10 cellular contexts compared by ENCODE assay signal in genomic region chr10:29691564-29692064, GRCh38. TPM values are rescaled to one million over a fixed set of nuclear protein-coding genes. Genes with fewer than 3 reads are reported as not detected.
DNase-seq lines count a peak whose midpoint lies in the region; ATAC-seq, FAIRE-seq and TF ChIP-seq lines count a peak whose summit lies in the region.
"Had no signal": no experiment of that assay in that cellular context is flagged by ENCODE, and none has a peak within 500 bp of the region (broad histone marks: within the 10 kb centered on the region; RNA-seq: fewer than 3 reads in every experiment).

No MANE protein-coding gene starts in this region.

- H4K20me1 ChIP-seq in K562 (replicated peaks; ENCODE audit: control insufficient read depth, insufficient read depth, low read length) = no peaks in the 10 kb centered on the region

- BruUV-seq in K562 (replicated peaks; lab: Mats Ljungman, UMichigan) = no TSS peak

- H3K4me3 ChIP-seq in K562 = no peak overlapping the region
- H3K4me3 ChIP-seq in thoracic aorta = peak overlapping the region; percentile 37

- H3K9me3 ChIP-seq in K562 (replicated peaks; ENCODE audit: control insufficient read depth, insufficient read depth, low read depth, low read length) (no peaks in the 10 kb centered on the region), thoracic aorta (no peaks in the 10 kb centered on the region)

- DNase-seq in HFFc6 = peak; percentile 21
- no peak for DNase-seq in K562 (ENCODE audit: extremely low read depth in 1 of 4, low spot score in 3 of 4)
- DNase-seq in iris pigment epithelial cell (ENCODE audit: low read depth) = peak; percentile 63
- no peak for DNase-seq in thoracic aorta (ENCODE audit: low spot score)
- DNase-seq in SIG-M5 treated with dmso at 0.1 percent for 504 hours (lab: John Stamatoyannopoulos, UW; ENCODE audit: unreplicated experiment) = no peak
- DNase-seq: NCI-H2081 treated with DMSO at 0.1 percent for 48 hours had no signal

- POLR2A ChIA-PET in K562 (lab: Yijun Ruan, JAX) = interaction anchor here (0.6 to 1.3 kb wide), 2 partner anchors 13 to 1307 kb away, joined by 3 read pairs; no protein-coding TSS in a partner anchor

- H2AFZ ChIP-seq in K562 (ENCODE audit: low read depth, low read length) = no peak overlapping the region

- no peak overlapping the region for H3K27ac ChIP-seq in K562 (ENCODE audit: extremely low read depth, low read depth, low read length)
- H3K27ac ChIP-seq in thoracic aorta = peak overlapping the region; percentile 77 to 86

- no peak overlapping the region for H3K9ac ChIP-seq in K562 (ENCODE audit: insufficient read depth in 1 of 2, low read depth in 2 of 2, low read length in 2 of 2)

- in situ Hi-C loops in K562 (cut with MboI) = no loop called here

- no peak for TF ChIP-seq RAD21 in K562 (CRISPR knock-in tag; conservative IDR thresholded peaks at IDR 0.05 in 1 of 2, IDR thresholded peaks at IDR 0.05 in 1 of 2)

- H3K9me1 ChIP-seq in K562 (ENCODE audit: control insufficient read depth, insufficient read depth, low read length) = no peaks in the 10 kb centered on the region

- CTCF ChIA-PET in K562 (lab: Yijun Ruan, JAX; ENCODE audit: low intra/inter-chr PET ratio) = no interaction called here

- no peaks in the 10 kb centered on the region for H3K36me3 Mint-ChIP-seq in HFFc6 (ENCODE audit: low read depth)

- intact Hi-C loops in K562 (cut with micrococcal nuclease) = no loop called here

- H3K27me3 Mint-ChIP-seq in HFFc6 (ENCODE audit: insufficient read depth) = peaks cover 12% of the 10 kb centered on the region

- ATAC-seq in K562 (no peak), thoracic aorta (ENCODE audit: insufficient number of reproducible peaks, low FRiP score, low read depth) (peak; percentile 65), GM19452 (IDR thresholded peaks at IDR 0.05; ENCODE audit: unreplicated experiment) (no peak), GM19023 (IDR thresholded peaks at IDR 0.05; ENCODE audit: unreplicated experiment) (no peak), HG02938 (IDR thresholded peaks at IDR 0.05; ENCODE audit: unreplicated experiment) (no peak)

- no peak for TF ChIP-seq POLR2A in K562 (conservative IDR thresholded peaks at IDR 0.05)

- 0% methylated on average over 5 of the region's 5 CpGs for WGBS in K562 (ENCODE audit: insufficient coverage, low coverage, missing lambda C conversion rate)

- no peaks in the 10 kb centered on the region for H3K9me3 Mint-ChIP-seq in HFFc6

- H3K4me1 Mint-ChIP-seq in HFFc6 (ENCODE audit: low read depth) = peaks cover 21% of the 10 kb centered on the region

- no peak overlapping the region for H3K4me3 Mint-ChIP-seq in HFFc6

- TF ChIP-seq EP300 in K562 (IDR thresholded peaks at IDR 0.05; ENCODE audit: low read length) = no peak

- H3K27ac Mint-ChIP-seq in HFFc6 = no peak overlapping the region

- FAIRE-seq in K562 (lab: Jason Lieb, UNC) = no peak
- FAIRE-seq: GM12892 had no signal

- no peaks in the 10 kb centered on the region for H3K79me2 ChIP-seq in K562 (ENCODE audit: control insufficient read depth, insufficient read depth, low read length)

- H3K4me1 ChIP-seq in K562 (replicated peaks in 1 of 2; ENCODE audit: control insufficient read depth in 2 of 2, insufficient read depth in 2 of 2, low read length in 2 of 2) (no peaks in the 10 kb centered on the region), thoracic aorta (ENCODE audit: control insufficient read depth in 1 of 2, low read depth in 2 of 2) (peaks cover 42 to 92% of the 10 kb centered on the region in 2 donors)

- peaks cover 2 to 4% of the 10 kb centered on the region in 2 experiments; a peak in 3 of 5 replicates for H3K27me3 ChIP-seq in K562 (ENCODE audit: control insufficient read depth in 2 of 2, insufficient read depth in 2 of 2, low read length in 2 of 2)
- H3K27me3 ChIP-seq in thoracic aorta (replicated peaks; ENCODE audit: insufficient read depth) = no peaks in the 10 kb centered on the region

- H3K4me2 ChIP-seq in K562 (ENCODE audit: insufficient read depth, low read length) = no peak overlapping the region

- H3K36me3 ChIP-seq in K562 (ENCODE audit: control insufficient read depth, insufficient read depth, low read length) (no peaks in the 10 kb centered on the region), thoracic aorta (no peaks in the 10 kb centered on the region)

- TF ChIP-seq CTCF in HFFc6 (IDR thresholded peaks at IDR 0.05) = no peak
- TF ChIP-seq CTCF in K562 (IDR thresholded peaks at IDR 0.05 in 2 of 3, conservative IDR thresholded peaks at IDR 0.05 in 1 of 3; ENCODE audit: insufficient read depth in 2 of 3, low read depth in 1 of 3, low read length in 3 of 3) = no peak
- TF ChIP-seq CTCF in thoracic aorta (IDR thresholded peaks at IDR 0.05) = no peak

TF ChIP-seq in K562, 482 proteins besides CTCF, POLR2A, EP300 and RAD21:
- TF ChIP-seq MEIS2 (IDR thresholded peaks at IDR 0.05; ENCODE audit: partially characterized antibody) (peak; percentile 28), GABPB2 (CRISPR knock-in tag; conservative IDR thresholded peaks at IDR 0.05) (no peak), ZFP91 (CRISPR knock-in tag; IDR thresholded peaks at IDR 0.05) (no peak)

RNA-seq across cellular contexts. Expression of gene SVIL, which starts 56.8 kb away (rescaled TPM):
- total RNA-seq in HFFc6 (2021; fragmentation: NEBNext Ultra II Directional; extraction: Animal tissue kit (Norgen Biotek cat#: 25700)) = under 1 TPM; 0.22 to 0.89 (median 0.48) TPM
- not detected in 2 replicates for total RNA-seq in K562 (2011; cell fraction: chromatin; rRNA removed; ENCODE audit: low replicate concordance)
- not detected in 2 replicates for total RNA-seq in K562 (2011; cell fraction: nucleolus; rRNA removed)
- not detected in 2 replicates for total RNA-seq in K562 (2011; cell fraction: nucleoplasm; rRNA removed)
- total RNA-seq in K562 (2014; rRNA removed) (0.08 TPM in 1 of 2 replicates, not detected in the other), K562 (2014; rRNA removed; fragmentation: Illumina TruSeq; extraction: Trizol) (not detected in 2 replicates), K562 (2015; rRNA removed; fragmentation: Illumina TruSeq; extraction: Trizol) (under 0.01 TPM in 1 of 2 replicates, not detected in the other), K562 (2021) (0.07 and 0.27 TPM in 2 replicates), thoracic aorta (100 to 1,000 TPM; 349 to 483 TPM)
- polyA plus RNA-seq in K562 (2011; rRNA removed) (0.01 TPM in 1 of 2 replicates, not detected in the other), K562 (2014; fragmentation: Illumina TruSeq; extraction: Trizol) (0.01 TPM in 2 replicates), K562 (2014; fragmentation: Nextera tagmentation; extraction: Ambion mirVana) (under 1 TPM; 0.13 to 0.18 TPM), K562 (2014; rRNA removed) (0.03 TPM in 1 of 2 replicates, not detected in the other)
- 0.01 TPM in 1 of 2 replicates, not detected in the other for polyA plus RNA-seq in K562 (2011; cell fraction: cytosol; rRNA removed)
- not detected in 2 replicates for polyA plus RNA-seq in K562 (2011; cell fraction: nucleus; rRNA removed)
- polyA plus RNA-seq in K562 (2012) = 0.07 and 0.14 TPM in 2 replicates
- polyA minus RNA-seq in K562 (2011; rRNA and poly(A)+ RNA removed) = not detected in 2 replicates
- polyA minus RNA-seq in K562 (2011; cell fraction: cytosol; rRNA and poly(A)+ RNA removed) = 0.27 TPM in 1 of 2 replicates, not detected in the other
- under 0.01 TPM in 1 of 2 replicates, not detected in the other for polyA minus RNA-seq in K562 (2011; cell fraction: nucleus; rRNA and poly(A)+ RNA removed)

Comparison
In these comparisons a context has a peak if more than half of its experiments do, and no peak if none do; other contexts are left out.
1. DNase-seq: peak in HFFc6 (single experiment) and iris pigment epithelial cell (single experiment); none in K562 (0 of 4), thoracic aorta (single experiment) and SIG-M5 treated with dmso at 0.1 percent for 504 hours (single experiment).
2. RNA of gene SVIL, which starts 56.8 kb away (total RNA-seq): 349 to 483 TPM in thoracic aorta; 0.22 to 0.89 TPM in HFFc6 and under 0.01 to 0.27 TPM in K562; every median in the first group is over 100 times any median in the second.